In genomic region chr14:24895243-24895583, GRCh38 we compare ENCODE assay signal across 19 cellular contexts.
A peak's percentile ranks its signal among the peaks of the same experiment; 100 is the strongest.
DNase-seq lines count a peak whose midpoint lies in the region; ATAC-seq and TF ChIP-seq lines count a peak whose summit lies in the region.
"Had no signal": no experiment of that assay in that cellular context is flagged by ENCODE, and none has a peak within 500 bp of the region (broad histone marks: within the 10 kb centered on the region; RNA-seq: fewer than 3 reads in every experiment).

No MANE protein-coding gene starts in this region.

- no peak overlapping the region for H3K9ac ChIP-seq in adipocyte (ENCODE audit: low read length)
- H3K9ac ChIP-seq in MM.1S (ENCODE audit: low read length) = no peak overlapping the region

- DNase-seq in GM23338 (ENCODE audit: low spot score) (peak; percentile 10), adipocyte (ENCODE audit: low read depth) (peak; percentile 37), fibroblast of villous mesenchyme (ENCODE audit: low read depth) (peak; percentile 58), sciatic nerve (ENCODE audit: low spot score) (no peak), MM.1S (no peak), inferior parietal cortex (ENCODE audit: extremely low spot score) (no peak), mesenteric fat pad (ENCODE audit: low spot score) (no peak)
- DNase-seq in activated CD8-positive, alpha-beta memory T cell treated with anti-CD3 and anti-CD28 coated beads for 24 hours = no peak
- DNase-seq: activated CD4-positive, alpha-beta T cell treated with anti-CD3 and anti-CD28 coated beads, Interleukin-2, amount 50 U/mL, for 1 hour; activated CD8-positive, alpha-beta memory T cell treated with anti-CD3 and anti-CD28 coated beads, Interleukin-2, amount 50 U/mL, for 48 hours; activated effector memory CD4-positive, alpha-beta T cell treated with Interleukin-2 at 50 U/mL for 16 hours; CD4-positive, alpha-beta T cell; dorsolateral prefrontal cortex; NCI-H510A treated with DMSO at 0.1 percent for 48 hours; Peyer's patch; uterus had no signal

- H3K4me3 ChIP-seq in GM23338 = no peak overlapping the region
- peak overlapping the region; percentile 54 for H3K4me3 ChIP-seq in adipocyte (ENCODE audit: low read length)
- H3K4me3 ChIP-seq in fibroblast of villous mesenchyme (ENCODE audit: low read depth, low read length) = no peak overlapping the region
- no peak overlapping the region for H3K4me3 ChIP-seq in MM.1S (ENCODE audit: low read length)
- H3K4me3 ChIP-seq: Peyer's patch, uterus had no signal

- intact Hi-C loops in sciatic nerve (cut with DNase I) = no loop called here

- no peaks in the 10 kb centered on the region for H3K79me2 ChIP-seq in GM23338 (replicated peaks; ENCODE audit: insufficient read depth)
- no peaks in the 10 kb centered on the region for H3K79me2 ChIP-seq in MM.1S (ENCODE audit: low read length)

- H3K27me3 Mint-ChIP-seq in GM23338 (ENCODE audit: insufficient read depth, low read depth, poor library complexity) = no peaks in the 10 kb centered on the region

- H3K9me3 ChIP-seq in adipocyte (ENCODE audit: control insufficient read depth, low read length) = peaks cover 6% of the 10 kb centered on the region
- no peaks in the 10 kb centered on the region for H3K9me3 ChIP-seq in MM.1S (replicated peaks; ENCODE audit: insufficient read depth, low read length)
- H3K9me3 ChIP-seq: uterus had no signal

- H4K20me1 ChIP-seq in GM23338 (replicated peaks; ENCODE audit: insufficient read depth) (no peaks in the 10 kb centered on the region), MM.1S (ENCODE audit: insufficient read depth, low read length) (no peaks in the 10 kb centered on the region)

- no peak overlapping the region for H3K27ac Mint-ChIP-seq in GM23338
- H3K27ac Mint-ChIP-seq: CD4-positive, alpha-beta T cell; IgD-negative memory B cell; T-helper 1 cell treated with Interleukin-12 subunit alpha and Interleukin-12 subunit beta and Interleukin-4 antibody, amounts not matched to agents 30 μg/mL and 1 μg/mL, for 36 hours had no signal

- H3K4me3 Mint-ChIP-seq in GM23338 = no peak overlapping the region
- H3K4me3 Mint-ChIP-seq: CD4-positive, alpha-beta T cell; IgD-negative memory B cell; T-helper 1 cell treated with Interleukin-12 subunit alpha and Interleukin-12 subunit beta and Interleukin-4 antibody, amounts not matched to agents 30 μg/mL and 1 μg/mL, for 36 hours had no signal

- H3K4me1 Mint-ChIP-seq in GM23338 = peaks cover 8% of the 10 kb centered on the region; the same call in 2 of the 3 replicates
- H3K4me1 Mint-ChIP-seq: IgD-negative memory B cell had no signal

- H3K9me2 ChIP-seq in GM23338 (ENCODE audit: insufficient read depth) = no peaks in the 10 kb centered on the region
- no peaks in the 10 kb centered on the region for H3K9me2 ChIP-seq in MM.1S (replicated peaks; ENCODE audit: insufficient read depth, low read length)

- H3K27me3 ChIP-seq in GM23338 (ENCODE audit: insufficient read depth) = no peaks in the 10 kb centered on the region
- H3K27me3 ChIP-seq in adipocyte (replicated peaks; ENCODE audit: control insufficient read depth, insufficient read depth, low read length) = no peaks in the 10 kb centered on the region
- no peaks in the 10 kb centered on the region for H3K27me3 ChIP-seq in MM.1S (replicated peaks; ENCODE audit: insufficient read depth, low read length)
- H3K27me3 ChIP-seq: dorsolateral prefrontal cortex, Peyer's patch, uterus had no signal

- no peaks in the 10 kb centered on the region for H3F3A ChIP-seq in GM23338 (replicated peaks; ENCODE audit: low read depth)
- H3F3A ChIP-seq in MM.1S (ENCODE audit: insufficient read depth, low read length) = no peaks in the 10 kb centered on the region

- H3K4me2 ChIP-seq in GM23338 = no peak overlapping the region
- no peak overlapping the region for H3K4me2 ChIP-seq in MM.1S (ENCODE audit: low read depth, low read length)

- H3K27ac ChIP-seq in GM23338 (ENCODE audit: low read depth) (no peak overlapping the region), MM.1S (ENCODE audit: low read length) (no peak overlapping the region)
- H3K27ac ChIP-seq: HL-60, Peyer's patch had no signal

- no peak overlapping the region for H2AFZ ChIP-seq in GM23338
- no peak overlapping the region for H2AFZ ChIP-seq in MM.1S (ENCODE audit: low read length)

- ATAC-seq in GM23338 (no peak), sciatic nerve (peak; percentile 18)

- H3K36me3 ChIP-seq in GM23338 (ENCODE audit: insufficient read depth) (no peaks in the 10 kb centered on the region), adipocyte (ENCODE audit: control insufficient read depth, insufficient read depth, low read length, severe bottlenecking) (no peaks in the 10 kb centered on the region), MM.1S (replicated peaks; ENCODE audit: insufficient read depth, low read length) (no peaks in the 10 kb centered on the region)
- H3K36me3 ChIP-seq: Peyer's patch, uterus had no signal

- H3K4me1 ChIP-seq in GM23338 (ENCODE audit: insufficient read depth) (no peaks in the 10 kb centered on the region), adipocyte (ENCODE audit: control insufficient read depth, insufficient read depth, low read length) (peaks cover 21% of the 10 kb centered on the region), MM.1S (ENCODE audit: low read length) (no peaks in the 10 kb centered on the region)
- H3K4me1 ChIP-seq: uterus had no signal

- no peaks in the 10 kb centered on the region for H3K36me3 Mint-ChIP-seq in GM23338 (ENCODE audit: low read depth)
- H3K36me3 Mint-ChIP-seq: IgD-negative memory B cell had no signal

- no peak for TF ChIP-seq CTCF in GM23338 (conservative IDR thresholded peaks at IDR 0.05; ENCODE audit: low read depth in 2 of 2)
- no peak for TF ChIP-seq CTCF in fibroblast of villous mesenchyme (IDR thresholded peaks at IDR 0.05; ENCODE audit: insufficient read depth, low read depth, low read length)
- TF ChIP-seq CTCF in MM.1S (IDR thresholded peaks at IDR 0.05; ENCODE audit: low read length) = no peak

- peaks cover under 1% of the 10 kb centered on the region; the same call in 1 of the 3 replicates for H3K9me3 Mint-ChIP-seq in GM23338
- H3K9me3 Mint-ChIP-seq: CD4-positive, alpha-beta T cell had no signal

TF ChIP-seq in GM23338, 12 proteins besides CTCF, POLR2A, EP300 and RAD21 (continues in another document):
- TF ChIP-seq JUNB (IDR thresholded peaks at IDR 0.05; ENCODE audit: unreplicated experiment) (no peak), EZH2 (IDR thresholded peaks at IDR 0.05; ENCODE audit: low read depth, unreplicated experiment) (no peak), STAT1 (IDR thresholded peaks at IDR 0.05; ENCODE audit: unreplicated experiment) (no peak)
- TF ChIP-seq, protein P1, sequence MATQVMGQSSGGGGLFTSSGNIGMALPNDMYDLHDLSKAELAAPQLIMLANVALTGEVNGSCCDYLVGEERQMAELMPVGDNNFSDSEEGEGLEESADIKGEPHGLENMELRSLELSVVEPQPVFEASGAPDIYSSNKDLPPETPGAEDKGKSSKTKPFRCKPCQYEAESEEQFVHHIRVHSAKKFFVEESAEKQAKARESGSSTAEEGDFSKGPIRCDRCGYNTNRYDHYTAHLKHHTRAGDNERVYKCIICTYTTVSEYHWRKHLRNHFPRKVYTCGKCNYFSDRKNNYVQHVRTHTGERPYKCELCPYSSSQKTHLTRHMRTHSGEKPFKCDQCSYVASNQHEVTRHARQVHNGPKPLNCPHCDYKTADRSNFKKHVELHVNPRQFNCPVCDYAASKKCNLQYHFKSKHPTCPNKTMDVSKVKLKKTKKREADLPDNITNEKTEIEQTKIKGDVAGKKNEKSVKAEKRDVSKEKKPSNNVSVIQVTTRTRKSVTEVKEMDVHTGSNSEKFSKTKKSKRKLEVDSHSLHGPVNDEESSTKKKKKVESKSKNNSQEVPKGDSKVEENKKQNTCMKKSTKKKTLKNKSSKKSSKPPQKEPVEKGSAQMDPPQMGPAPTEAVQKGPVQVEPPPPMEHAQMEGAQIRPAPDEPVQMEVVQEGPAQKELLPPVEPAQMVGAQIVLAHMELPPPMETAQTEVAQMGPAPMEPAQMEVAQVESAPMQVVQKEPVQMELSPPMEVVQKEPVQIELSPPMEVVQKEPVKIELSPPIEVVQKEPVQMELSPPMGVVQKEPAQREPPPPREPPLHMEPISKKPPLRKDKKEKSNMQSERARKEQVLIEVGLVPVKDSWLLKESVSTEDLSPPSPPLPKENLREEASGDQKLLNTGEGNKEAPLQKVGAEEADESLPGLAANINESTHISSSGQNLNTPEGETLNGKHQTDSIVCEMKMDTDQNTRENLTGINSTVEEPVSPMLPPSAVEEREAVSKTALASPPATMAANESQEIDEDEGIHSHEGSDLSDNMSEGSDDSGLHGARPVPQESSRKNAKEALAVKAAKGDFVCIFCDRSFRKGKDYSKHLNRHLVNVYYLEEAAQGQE (IDR thresholded peaks at IDR 0.05; ENCODE audit: unreplicated experiment) = no peak

Comparison
In these comparisons a context has a peak if more than half of its experiments do, and no peak if none do; other contexts are left out.
1. DNase-seq: peak in GM23338 (single experiment), adipocyte (single experiment) and fibroblast of villous mesenchyme (single experiment); none in sciatic nerve (single experiment), MM.1S (single experiment), activated CD8-positive, alpha-beta memory T cell treated with anti-CD3 and anti-CD28 coated beads for 24 hours (single experiment), inferior parietal cortex (single experiment) and mesenteric fat pad (single experiment).